15 cellular contexts compared by ENCODE assay signal in the genomic region with DNA sequence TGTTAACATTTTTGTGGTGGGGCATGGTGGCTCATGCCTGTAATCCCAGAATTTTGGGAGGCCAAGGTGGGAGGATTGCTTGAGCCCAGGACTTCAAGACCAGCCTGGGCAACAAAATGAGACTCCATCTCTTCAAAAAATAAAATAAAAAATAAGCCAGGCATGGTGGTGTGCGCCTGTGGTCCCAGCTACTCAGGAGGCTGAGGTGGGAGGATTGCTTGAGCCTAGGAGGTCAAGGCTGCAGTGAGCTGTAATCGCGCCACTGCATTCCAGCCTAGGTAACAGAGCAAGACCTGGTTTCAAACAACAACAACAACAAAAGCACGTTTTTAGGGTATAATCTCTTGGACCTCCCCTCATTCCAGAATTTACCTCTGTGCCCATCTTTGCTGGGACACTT. TPM values are rescaled to one million over a fixed set of nuclear protein-coding genes. Genes with fewer than 3 reads are reported as not detected.
"Had no signal": no experiment of that assay in that cellular context is flagged by ENCODE, and none has a peak within 500 bp of the region (broad histone marks: within the 10 kb centered on the region; RNA-seq: fewer than 3 reads in every experiment).

No MANE protein-coding gene starts in this region.

RNA-seq across cellular contexts. Expression of gene WFIKKN2, which starts 59.1 kb away (rescaled TPM):
- total RNA-seq: activated B cell treated with CpG ODN at 0.5 μM for 24 hours; activated CD4-positive, alpha-beta memory T cell treated with anti-CD3 and anti-CD28 coated beads for 36 hours; activated CD4-positive, alpha-beta T cell treated with anti-CD3 and anti-CD28 coated beads, Interleukin-2, amount 10 ng/mL, durations not matched to agents 24 days and 14 days; activated CD8-positive, alpha-beta memory T cell treated with anti-CD3 and anti-CD28 coated beads for 36 hours; activated CD8-positive, alpha-beta T cell treated with anti-CD3 and anti-CD28 coated beads for 36 hours; activated naive CD4-positive, alpha-beta T cell treated with anti-CD3 and anti-CD28 coated beads for 36 hours; activated naive CD4-positive, alpha-beta T cell treated with anti-CD3 and anti-CD28 coated beads, Interleukin-2, amount 50 U/mL, for 72 hours; activated naive CD8-positive, alpha-beta T cell treated with anti-CD3 and anti-CD28 coated beads for 36 hours; activated T-cell treated with anti-CD3 and anti-CD28 coated beads, Interleukin-2, amount 50 U/mL, for 4 hours; activated T-cell treated with anti-CD3 and anti-CD28 coated beads, Interleukin-2, amount 50 U/mL, for 72 hours; activated T-helper 1 cell treated with anti-CD3 and anti-CD28 coated beads, Interleukin-12 subunit alpha, Interleukin-12 subunit beta, Interleukin-2, Interleukin-4 antibody, amounts not matched to agents 30 ng/mL and 10 ng/mL and 1 ng/mL, durations not matched to agents 14 hours and 24 hours and 36 hours; activated T-helper 17 cell treated with anti-CD3 and anti-CD28 coated beads, Interleukin-2, amount 50 U/mL, for 72 hours; bronchial epithelial cell; cardiac muscle cell had no signal
- polyA plus RNA-seq: aorta had no signal
